9 cellular contexts compared by ENCODE assay signal in genomic region chr3:114380233-114380645, GRCh38.
DNase-seq lines count a peak whose midpoint lies in the region; ATAC-seq, FAIRE-seq and TF ChIP-seq lines count a peak whose summit lies in the region.
"Had no signal": no experiment of that assay in that cellular context is flagged by ENCODE, and none has a peak within 500 bp of the region (broad histone marks: within the 10 kb centered on the region; RNA-seq: fewer than 3 reads in every experiment).

No MANE protein-coding gene starts in this region.

- no peaks in the 10 kb centered on the region for H3K27me3 ChIP-seq in astrocyte (ENCODE audit: insufficient read depth, low read length)
- no peaks in the 10 kb centered on the region for H3K27me3 ChIP-seq in left ventricle myocardium inferior (ENCODE audit: low read depth)

- no peaks in the 10 kb centered on the region for H3K27me3 Mint-ChIP-seq in astrocyte (ENCODE audit: low read depth, unreplicated experiment)
- H3K27me3 Mint-ChIP-seq: CD4-positive, alpha-beta memory T cell had no signal

- peak overlapping the region; percentile 20 for H2AFZ ChIP-seq in astrocyte (ENCODE audit: low read depth, low read length)

- H3K9me3 Mint-ChIP-seq in astrocyte (ENCODE audit: unreplicated experiment): no peaks in the 10 kb centered on the region
- H3K9me3 Mint-ChIP-seq: CD4-positive, alpha-beta memory T cell had no signal

- no peaks in the 10 kb centered on the region for H4K20me1 ChIP-seq in astrocyte (ENCODE audit: insufficient read depth, low read length)

- peak overlapping the region; percentile 61 for H3K4me2 ChIP-seq in astrocyte (ENCODE audit: low read length)

- no peaks in the 10 kb centered on the region for H3K9me3 ChIP-seq in astrocyte (ENCODE audit: insufficient read depth, low read depth, low read length)
- H3K9me3 ChIP-seq in left ventricle myocardium inferior (replicated peaks): no peaks in the 10 kb centered on the region

- no peak for TF ChIP-seq CTCF in astrocyte (IDR thresholded peaks at IDR 0.05; ENCODE audit: insufficient read depth, low read depth, low read length)
- TF ChIP-seq CTCF in left ventricle myocardium inferior (IDR thresholded peaks at IDR 0.05; ENCODE audit: borderline replicate concordance): no peak

- peaks cover 15% of the 10 kb centered on the region for H3K4me1 Mint-ChIP-seq in astrocyte (ENCODE audit: low read depth, unreplicated experiment)

- intact Hi-C loops in left ventricle myocardium inferior (cut with micrococcal nuclease) (loop anchor here (10.0 kb wide), 1 partner anchor 445 kb away; no protein-coding TSS in a partner anchor), posterior vena cava (cut with DNase I) (loop anchor here in 1 of 2 donors (5.0 kb wide), 1 partner anchor 42 kb away; no protein-coding TSS in a partner anchor)

- peaks cover 25% of the 10 kb centered on the region for H3K4me1 ChIP-seq in astrocyte (ENCODE audit: insufficient read depth, low read length)
- peaks cover 94% of the 10 kb centered on the region for H3K4me1 ChIP-seq in left ventricle myocardium inferior

- peak overlapping the region; percentile 76 for H3K27ac ChIP-seq in astrocyte (ENCODE audit: low read depth, low read length)
- peak overlapping the region; percentile 81 for H3K27ac ChIP-seq in left ventricle myocardium inferior (replicated peaks)

- H3K36me3 Mint-ChIP-seq in astrocyte (ENCODE audit: low read depth, unreplicated experiment): peaks cover 9% of the 10 kb centered on the region

- H3K27ac Mint-ChIP-seq in astrocyte (ENCODE audit: unreplicated experiment): peak overlapping the region; percentile 92
- H3K27ac Mint-ChIP-seq: CD4-positive, alpha-beta memory T cell had no signal

- H3K36me3 ChIP-seq in astrocyte (ENCODE audit: insufficient read depth, low read length) (peaks cover 6% of the 10 kb centered on the region), left ventricle myocardium inferior (peaks cover 30% of the 10 kb centered on the region)

- peak overlapping the region; percentile 13 for H3K4me3 ChIP-seq in astrocyte (ENCODE audit: insufficient read depth, low read depth, low read length)
- H3K4me3 ChIP-seq in left ventricle myocardium inferior: peak overlapping the region; percentile 2

- ATAC-seq in GM18505 (IDR thresholded peaks at IDR 0.05; ENCODE audit: unreplicated experiment): no peak
- ATAC-seq in HG03442 (IDR thresholded peaks at IDR 0.05; ENCODE audit: unreplicated experiment): no peak

- FAIRE-seq in astrocyte (lab: Jason Lieb, UNC): no peak

- DNase-seq in AG20443 (ENCODE audit: low spot score) (peak; percentile 87), astrocyte (ENCODE audit: low read depth) (peak; percentile 95), left ventricle myocardium inferior (peak; percentile 83), posterior vena cava (ENCODE audit: low spot score) (peak; percentile 90), activated gamma-delta T cell treated with Interleukin-2 at 50 U/mL for 16 hours (no peak), activated T-cell treated with anti-CD3 and anti-CD28 coated beads for 4 hours (no peak)
- DNase-seq: CD4-positive, alpha-beta memory T cell had no signal

- TF ChIP-seq POLR2A in GM18505 (IDR thresholded peaks at IDR 0.05; ENCODE audit: borderline replicate concordance, extremely low read depth, insufficient read depth, insufficient read length): no peak

- H3K4me3 Mint-ChIP-seq in astrocyte (ENCODE audit: unreplicated experiment): no peak overlapping the region
- H3K4me3 Mint-ChIP-seq: CD4-positive, alpha-beta memory T cell had no signal

- no peaks in the 10 kb centered on the region for H3K79me2 ChIP-seq in astrocyte (ENCODE audit: insufficient read depth, low read length)

- peak overlapping the region; percentile 50 for H3K9ac ChIP-seq in astrocyte (ENCODE audit: low read length)

Comparison
In these comparisons a context has a peak if more than half of its experiments do, and no peak if none do; other contexts are left out.
1. DNase-seq: peak in AG20443 (single experiment), astrocyte (single experiment), left ventricle myocardium inferior (single experiment) and posterior vena cava (single experiment); none in activated gamma-delta T cell treated with Interleukin-2 at 50 U/mL for 16 hours (single experiment) and activated T-cell treated with anti-CD3 and anti-CD28 coated beads for 4 hours (single experiment).